ENCODE assay signal across 8 cellular contexts in the genomic region with DNA sequence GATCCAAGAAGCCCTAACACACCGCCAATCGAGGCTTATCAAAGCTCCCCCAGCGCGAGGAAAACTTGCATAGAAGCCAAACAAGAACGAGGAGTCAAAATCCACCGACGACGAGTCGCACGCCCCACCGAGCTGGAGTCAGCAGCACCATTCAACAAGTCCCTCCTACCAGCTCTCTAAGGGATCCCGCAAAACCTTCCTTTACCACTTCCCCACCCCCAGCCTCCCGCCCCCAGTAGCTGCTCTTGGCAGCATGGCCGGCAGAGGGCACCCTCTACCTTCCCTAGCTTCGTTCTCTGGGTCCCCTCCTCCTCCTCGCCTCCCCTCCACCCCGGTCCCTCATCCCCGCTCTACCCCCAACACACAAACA.
A peak's percentile ranks its signal among the peaks of the same experiment; 100 is the strongest.
DNase-seq lines count a peak whose midpoint lies in the region; TF ChIP-seq lines count a peak whose summit lies in the region.

No MANE protein-coding gene starts in this region.

- H3K4me3 ChIP-seq in MM.1S (ENCODE audit: low read length), result peak overlapping the region; percentile 77

- no peaks in the 10 kb centered on the region for H3K36me3 ChIP-seq in MM.1S (replicated peaks; ENCODE audit: insufficient read depth, low read length)

- peak overlapping the region; percentile 85 for H2AFZ ChIP-seq in MM.1S (ENCODE audit: low read length)

- H3K9ac ChIP-seq in MM.1S (ENCODE audit: low read length), result no peak overlapping the region

- H3K27me3 ChIP-seq in MM.1S (replicated peaks; ENCODE audit: insufficient read depth, low read length), result no peaks in the 10 kb centered on the region; the same call in 1 of the 2 replicates

- TF ChIP-seq CTCF in MM.1S (IDR thresholded peaks at IDR 0.05; ENCODE audit: low read length), result peak; percentile 76

- no peaks in the 10 kb centered on the region for H3K79me2 ChIP-seq in MM.1S (ENCODE audit: low read length)

- H3K9me2 ChIP-seq in MM.1S (replicated peaks; ENCODE audit: insufficient read depth, low read length), result no peaks in the 10 kb centered on the region

- no peak overlapping the region for H3K27ac ChIP-seq in MM.1S (ENCODE audit: low read length)

- CTCF ChIA-PET in HEK293T (lab: Yijun Ruan, JAX), result interaction anchor here (0.7 to 3.8 kb wide), 13 partner anchors 18 to 1596 kb away, joined by 3 to 16 read pairs (median 4); no protein-coding TSS in a partner anchor

- 0 out of 2 replicates have a peak, but pooled peaks cover 5% of the 10 kb centered on the region for H3K4me1 ChIP-seq in MM.1S (ENCODE audit: low read length)

- POLR2A ChIA-PET in HEK293T (lab: Yijun Ruan, JAX), result interaction anchor here (0.8 to 4.9 kb wide), 2 partner anchors 19 to 830 kb away, joined by 4 to 20 read pairs; no protein-coding TSS in a partner anchor

- DNase-seq in NCI-H446 (lab: John Stamatoyannopoulos, UW), result peak; percentile 55 to 74
- DNase-seq in NCI-H446 treated with DMSO at 0.1 percent for 48 hours (lab: John Stamatoyannopoulos, UW), result no peak
- DNase-seq in HEK293T (ENCODE audit: extremely low spot score), result peak; percentile 82
- DNase-seq in MM.1S, result peak; percentile 70
- DNase-seq in T-helper 9 cell, result peak; percentile 19
- DNase-seq in brain pericyte (ENCODE audit: low read depth, low spot score), result peak; percentile 60
- DNase-seq in iris pigment epithelial cell (ENCODE audit: low read depth), result peak; percentile 94
- peak; percentile 56 to 64 for DNase-seq in stimulated activated CD4-positive, alpha-beta T cell treated with anti-CD3 and anti-CD28 coated beads, Interleukin-15, amount 100 ng/mL, for 48 hours (ENCODE audit: low read depth in 2 of 2)

- H3K4me2 ChIP-seq in MM.1S (ENCODE audit: low read depth, low read length), result peak overlapping the region; percentile 100

- H4K20me1 ChIP-seq in MM.1S (ENCODE audit: insufficient read depth, low read length), result no peaks in the 10 kb centered on the region

- no peaks in the 10 kb centered on the region for H3K9me3 ChIP-seq in MM.1S (replicated peaks; ENCODE audit: insufficient read depth, low read length)

- H3F3A ChIP-seq in MM.1S (ENCODE audit: insufficient read depth, low read length), result peaks cover 5% of the 10 kb centered on the region; the same call in 1 of the 2 replicates

TF ChIP-seq in HEK293T, 16 proteins besides CTCF, POLR2A, EP300 and RAD21:
- TF ChIP-seq NFRKB (IDR thresholded peaks at IDR 0.05) (no peak), L3MBTL2 (conservative IDR thresholded peaks at IDR 0.05) (no peak), ZNF384 (IDR thresholded peaks at IDR 0.05) (no peak), FOXK2 (IDR thresholded peaks at IDR 0.05) (no peak), BHLHE40 (IDR thresholded peaks at IDR 0.05; ENCODE audit: borderline replicate concordance) (no peak), CTBP1 (IDR thresholded peaks at IDR 0.05; ENCODE audit: borderline replicate concordance) (no peak), TARDBP (IDR thresholded peaks at IDR 0.05) (no peak), FOXA1 (IDR thresholded peaks at IDR 0.05) (no peak), SUZ12 (IDR thresholded peaks at IDR 0.05) (no peak)
- TF ChIP-seq, protein P1, sequence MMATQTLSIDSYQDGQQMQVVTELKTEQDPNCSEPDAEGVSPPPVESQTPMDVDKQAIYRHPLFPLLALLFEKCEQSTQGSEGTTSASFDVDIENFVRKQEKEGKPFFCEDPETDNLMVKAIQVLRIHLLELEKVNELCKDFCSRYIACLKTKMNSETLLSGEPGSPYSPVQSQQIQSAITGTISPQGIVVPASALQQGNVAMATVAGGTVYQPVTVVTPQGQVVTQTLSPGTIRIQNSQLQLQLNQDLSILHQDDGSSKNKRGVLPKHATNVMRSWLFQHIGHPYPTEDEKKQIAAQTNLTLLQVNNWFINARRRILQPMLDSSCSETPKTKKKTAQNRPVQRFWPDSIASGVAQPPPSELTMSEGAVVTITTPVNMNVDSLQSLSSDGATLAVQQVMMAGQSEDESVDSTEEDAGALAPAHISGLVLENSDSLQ (IDR thresholded peaks at IDR 0.05), result no peak
